ENCODE assay signal across 1 cellular context in the genomic region with DNA sequence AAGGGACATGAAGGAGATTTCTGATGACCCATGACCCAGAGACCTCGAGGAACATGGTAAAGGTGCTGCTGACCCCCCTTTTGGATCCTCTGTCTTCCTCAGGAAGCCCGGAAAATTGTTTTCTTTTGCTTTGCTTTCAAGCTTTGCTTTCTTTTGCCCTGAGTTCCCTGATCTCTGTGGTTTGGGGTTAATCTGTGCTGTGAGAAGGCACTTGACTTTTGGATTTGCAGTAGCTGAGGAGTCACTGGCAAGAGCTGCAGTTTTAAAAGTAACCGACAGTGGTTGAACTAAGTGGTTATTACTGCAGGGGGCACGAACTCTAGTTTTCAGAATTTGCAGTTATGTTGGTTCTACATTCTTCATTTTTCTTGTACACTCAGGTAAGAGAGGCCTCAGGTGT.
TF ChIP-seq lines count a peak whose summit lies in the region.

No MANE protein-coding gene starts in this region.

TF ChIP-seq in HEK293, 187 proteins besides CTCF, POLR2A, EP300 and RAD21 (continued from another document):
- TF ChIP-seq, protein P1, sequence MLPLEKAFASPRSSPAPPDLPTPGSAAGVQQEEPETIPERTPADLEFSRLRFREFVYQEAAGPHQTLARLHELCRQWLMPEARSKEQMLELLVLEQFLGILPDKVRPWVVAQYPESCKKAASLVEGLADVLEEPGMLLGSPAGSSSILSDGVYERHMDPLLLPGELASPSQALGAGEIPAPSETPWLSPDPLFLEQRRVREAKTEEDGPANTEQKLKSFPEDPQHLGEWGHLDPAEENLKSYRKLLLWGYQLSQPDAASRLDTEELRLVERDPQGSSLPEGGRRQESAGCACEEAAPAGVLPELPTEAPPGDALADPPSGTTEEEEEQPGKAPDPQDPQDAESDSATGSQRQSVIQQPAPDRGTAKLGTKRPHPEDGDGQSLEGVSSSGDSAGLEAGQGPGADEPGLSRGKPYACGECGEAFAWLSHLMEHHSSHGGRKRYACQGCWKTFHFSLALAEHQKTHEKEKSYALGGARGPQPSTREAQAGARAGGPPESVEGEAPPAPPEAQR (tag by site-specific recombination; IDR thresholded peaks at IDR 0.05), result no peak
